In the genomic region with DNA sequence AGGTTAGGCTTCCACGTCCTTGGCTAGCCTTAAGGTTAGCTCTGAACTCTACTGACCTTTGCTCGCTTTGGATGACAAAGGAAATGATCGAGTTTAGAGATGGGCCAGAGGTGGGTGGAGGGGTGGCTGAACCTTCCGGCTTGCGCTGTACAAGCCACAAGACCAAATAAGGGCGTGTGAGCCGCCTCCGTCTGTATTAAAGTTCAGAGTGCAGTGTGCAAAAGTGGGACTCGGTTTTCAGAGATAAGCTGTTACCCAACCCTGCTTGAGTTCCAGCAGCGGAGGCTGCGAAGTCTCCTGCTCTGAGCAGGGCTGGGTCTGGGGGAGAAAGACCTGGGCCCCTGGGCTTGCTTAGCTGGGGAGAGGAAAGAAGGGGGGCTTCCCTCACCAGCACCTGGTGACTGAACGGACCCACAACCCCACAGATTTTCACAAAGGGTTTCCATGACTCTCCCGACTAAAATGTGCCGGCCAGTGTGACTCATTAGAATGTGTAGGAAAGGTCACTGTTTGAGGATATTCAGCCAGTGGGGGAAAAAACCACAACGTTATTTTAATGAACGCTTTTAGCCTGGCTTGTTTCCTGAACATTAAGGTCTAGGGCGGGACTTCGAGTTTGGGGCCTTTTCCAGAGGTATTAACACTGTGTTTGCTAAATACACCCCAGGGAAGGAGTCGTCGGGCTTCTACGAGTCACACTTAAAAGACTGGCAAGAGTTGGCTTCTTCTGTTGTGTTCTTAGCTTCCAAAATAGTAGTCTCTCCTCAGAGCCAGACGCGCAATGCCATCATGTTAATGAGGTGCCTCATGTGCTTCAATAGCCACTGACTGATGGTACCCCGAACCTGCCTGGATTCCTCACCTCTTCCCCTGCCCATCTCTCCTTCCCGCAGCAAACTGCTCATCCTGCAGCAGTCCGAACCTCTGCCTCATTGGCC, we compare ENCODE assay signal across 7 cellular contexts.
A peak's percentile ranks its signal among the peaks of the same experiment; 100 is the strongest.
DNase-seq lines count a peak whose midpoint lies in the region; ATAC-seq and TF ChIP-seq lines count a peak whose summit lies in the region.

No MANE protein-coding gene starts in this region.

- H3K14ac ChIP-seq in neuronal stem cell (ENCODE audit: low read length): no peak overlapping the region

- no peak for TF ChIP-seq CTCF in PC-9 (conservative IDR thresholded peaks at IDR 0.05)

- peaks cover 48% of the 10 kb centered on the region for H3K4me1 Mint-ChIP-seq in activated T-helper 1 cell treated with anti-CD3 and anti-CD28 coated beads, Interleukin-12 subunit alpha, Interleukin-12 subunit beta, Interleukin-2, Interleukin-4 antibody, amounts not matched to agents 30 ng/mL and 10 ng/mL and 1 ng/mL, durations not matched to agents 14 hours and 24 hours and 36 hours (ENCODE audit: low read depth)

- no peaks in the 10 kb centered on the region for H3K79me2 ChIP-seq in PC-9 (ENCODE audit: low read depth)

- no TSS peak for BruUV-seq in PC-9 (replicated peaks; lab: Mats Ljungman, UMichigan)

- H3K27me3 ChIP-seq in PC-9 (ENCODE audit: insufficient read depth, low read depth) (no peaks in the 10 kb centered on the region), neuronal stem cell (ENCODE audit: control insufficient read depth in 3 of 3, insufficient read depth in 3 of 3, low read depth in 1 of 3, low read length in 3 of 3) (no peaks in the 10 kb centered on the region)

- no peak overlapping the region for H2BK15ac ChIP-seq in neuronal stem cell (ENCODE audit: low read length)

- H3K79me1 ChIP-seq in neuronal stem cell (ENCODE audit: low read depth, low read length): no peaks in the 10 kb centered on the region

- H2BK12ac ChIP-seq in neuronal stem cell (ENCODE audit: low read length): no peak overlapping the region

- peak overlapping the region; percentile 71; the same call in 1 of the 2 replicates for H2AFZ ChIP-seq in PC-9
- H2AFZ ChIP-seq in neuronal stem cell (ENCODE audit: low read length): peak overlapping the region; percentile 72

- H3K9me2 ChIP-seq in PC-9 (ENCODE audit: insufficient read depth): no peaks in the 10 kb centered on the region

- CTCF ChIA-PET in PC-9 (lab: Charles Lee): interaction anchor here (0.5 to 1.7 kb wide), 9 partner anchors 35 to 152 kb away, joined by 3 to 8 read pairs (median 3); partner anchors contain the start of genes CENPV and PIGL

- peaks cover 48% of the 10 kb centered on the region for H3F3A ChIP-seq in PC-9 (ENCODE audit: insufficient read depth, low read depth)

- intact Hi-C loops in PC-9 (cut with micrococcal nuclease; ENCODE audit: unreplicated experiment): loop anchor here (5.0 to 10.0 kb wide), 7 partner anchors 66 to 731 kb away; partner anchors contain the start of gene CENPV
- intact Hi-C loops in activated T-helper 1 cell treated with anti-CD3 and anti-CD28 coated beads, Interleukin-12 subunit alpha, Interleukin-12 subunit beta, Interleukin-2, Interleukin-4 antibody, amounts not matched to agents 30 ng/mL and 10 ng/mL and 1 ng/mL, durations not matched to agents 14 hours and 24 hours and 36 hours (cut with micrococcal nuclease): loop anchor here (1.0 to 5.0 kb wide), 7 partner anchors 57 to 251 kb away; partner anchors contain the start of genes CENPV, NCOR1 and UBB

- peak overlapping the region; percentile 73 for H3K4me3 Mint-ChIP-seq in activated T-helper 1 cell treated with anti-CD3 and anti-CD28 coated beads, Interleukin-12 subunit alpha, Interleukin-12 subunit beta, Interleukin-2, Interleukin-4 antibody, amounts not matched to agents 30 ng/mL and 10 ng/mL and 1 ng/mL, durations not matched to agents 14 hours and 24 hours and 36 hours

- no peaks in the 10 kb centered on the region for H3K27me3 Mint-ChIP-seq in activated T-helper 1 cell treated with anti-CD3 and anti-CD28 coated beads, Interleukin-12 subunit alpha, Interleukin-12 subunit beta, Interleukin-2, Interleukin-4 antibody, amounts not matched to agents 30 ng/mL and 10 ng/mL and 1 ng/mL, durations not matched to agents 14 hours and 24 hours and 36 hours (ENCODE audit: insufficient read depth)

- H3K9me3 ChIP-seq in PC-9 (ENCODE audit: insufficient read depth, low read depth): no peaks in the 10 kb centered on the region
- no peaks in the 10 kb centered on the region for H3K9me3 ChIP-seq in neuronal stem cell (replicated peaks in 1 of 2; ENCODE audit: control insufficient read depth in 2 of 2, insufficient read depth in 1 of 2, low read depth in 1 of 2, low read length in 2 of 2)

- no peak overlapping the region for H2AK5ac ChIP-seq in neuronal stem cell (ENCODE audit: low read depth, low read length)

- ATAC-seq in GM18868 (IDR thresholded peaks at IDR 0.05; ENCODE audit: unreplicated experiment) (peak; percentile 77), HG02981 (IDR thresholded peaks at IDR 0.05; ENCODE audit: unreplicated experiment) (peak; percentile 85)

- peaks cover 12% of the 10 kb centered on the region for H3K36me3 Mint-ChIP-seq in activated T-helper 1 cell treated with anti-CD3 and anti-CD28 coated beads, Interleukin-12 subunit alpha, Interleukin-12 subunit beta, Interleukin-2, Interleukin-4 antibody, amounts not matched to agents 30 ng/mL and 10 ng/mL and 1 ng/mL, durations not matched to agents 14 hours and 24 hours and 36 hours (ENCODE audit: low read depth)

- no peak overlapping the region for H2BK5ac ChIP-seq in neuronal stem cell (ENCODE audit: low read length)

- H4K20me1 ChIP-seq in PC-9 (ENCODE audit: insufficient read depth): no peaks in the 10 kb centered on the region

- POLR2A ChIA-PET in PC-9 (lab: Charles Lee; ENCODE audit: unreplicated experiment): interaction anchor here (0.6 to 1.3 kb wide), 9 partner anchors 49 to 191 kb away, joined by 3 to 14 read pairs (median 5); partner anchors contain the start of genes CENPV and UBB

- H3K4me1 ChIP-seq in PC-9 (replicated peaks; ENCODE audit: insufficient read depth) (peaks cover 73% of the 10 kb centered on the region), neuronal stem cell (ENCODE audit: control insufficient read depth in 2 of 2, insufficient read depth in 1 of 2, low read depth in 1 of 2, low read length in 2 of 2) (peaks cover 11 to 23% of the 10 kb centered on the region in 2 donors)

- no peak overlapping the region for H4K91ac ChIP-seq in neuronal stem cell (ENCODE audit: low read depth, low read length, poor library complexity)

- H3K9me3 Mint-ChIP-seq in activated T-helper 1 cell treated with anti-CD3 and anti-CD28 coated beads, Interleukin-12 subunit alpha, Interleukin-12 subunit beta, Interleukin-2, Interleukin-4 antibody, amounts not matched to agents 30 ng/mL and 10 ng/mL and 1 ng/mL, durations not matched to agents 14 hours and 24 hours and 36 hours: no peaks in the 10 kb centered on the region

- H3K27ac ChIP-seq in PC-9 (peak overlapping the region; percentile 98), neuronal stem cell (replicated peaks; ENCODE audit: low read length) (peak overlapping the region; percentile 20)

- H2BK120ac ChIP-seq in neuronal stem cell (ENCODE audit: low read depth, low read length): no peak overlapping the region

- H3K9ac ChIP-seq in neuronal stem cell (ENCODE audit: low read depth, low read length, poor library complexity): no peak overlapping the region

- H4K8ac ChIP-seq in neuronal stem cell (ENCODE audit: low read depth, low read length): no peak overlapping the region

- H3K36me3 ChIP-seq in PC-9 (ENCODE audit: low read depth) (no peaks in the 10 kb centered on the region), neuronal stem cell (replicated peaks in 1 of 2; ENCODE audit: control insufficient read depth in 2 of 2, insufficient read depth in 2 of 2, low read length in 2 of 2) (no peaks in the 10 kb centered on the region)

- WGBS in neuronal stem cell (ENCODE audit: extremely low coverage in 2 of 2, insufficient read length in 2 of 2, insufficient replicate concordance in 1 of 2), 2 donors: no CpG with 5 or more reads among the region's 26 CpGs

- H3K4me3 ChIP-seq in PC-9 (peak overlapping the region; percentile 45; the same call in 1 of the 2 replicates), neuronal stem cell (ENCODE audit: low read length in 2 of 2) (peak overlapping the region in 1 of 2 donors; percentile 30)

- H3K4ac ChIP-seq in neuronal stem cell (ENCODE audit: low read length): no peak overlapping the region

- no peak overlapping the region for H3K23ac ChIP-seq in neuronal stem cell (ENCODE audit: low read depth, low read length, poor library complexity)

- no peak overlapping the region for H3K18ac ChIP-seq in neuronal stem cell (ENCODE audit: low read length)

- H3K4me2 ChIP-seq in PC-9: peak overlapping the region; percentile 77
- H3K4me2 ChIP-seq in neuronal stem cell (ENCODE audit: insufficient read depth, low read length, poor library complexity, severe bottlenecking): peak overlapping the region; percentile 42

- peak overlapping the region; percentile 99 for H3K27ac Mint-ChIP-seq in activated T-helper 1 cell treated with anti-CD3 and anti-CD28 coated beads, Interleukin-12 subunit alpha, Interleukin-12 subunit beta, Interleukin-2, Interleukin-4 antibody, amounts not matched to agents 30 ng/mL and 10 ng/mL and 1 ng/mL, durations not matched to agents 14 hours and 24 hours and 36 hours

- DNase-seq in PC-9 (peak; percentile 91 to 94), fibroblast of the conjunctiva (ENCODE audit: low read depth) (peak; percentile 93), neuronal stem cell (ENCODE audit: low spot score) (peak; percentile 30), superior temporal gyrus (ENCODE audit: extremely low spot score) (peak; percentile 23)
- peak; percentile 75 for DNase-seq in activated T-helper 1 cell treated with anti-CD3 and anti-CD28 coated beads, Interleukin-12 subunit alpha, Interleukin-12 subunit beta, Interleukin-2, Interleukin-4 antibody, amounts not matched to agents 30 ng/mL and 10 ng/mL and 1 ng/mL, durations not matched to agents 14 hours and 24 hours and 36 hours (ENCODE audit: low spot score)

Comparison
In these comparisons a context has a peak if more than half of its experiments do, and no peak if none do; other contexts are left out.
1. DNase-seq: peak in every context shown above with its lines; median percentile 93 in fibroblast of the conjunctiva; 92 in PC-9; 75 in activated T-helper 1 cell treated with anti-CD3 and anti-CD28 coated beads, Interleukin-12 subunit alpha, Interleukin-12 subunit beta, Interleukin-2, Interleukin-4 antibody, amounts not matched to agents 30 ng/mL and 10 ng/mL and 1 ng/mL, durations not matched to agents 14 hours and 24 hours and 36 hours; 30 in neuronal stem cell; 23 in superior temporal gyrus.